Comparison of ENCODE assay signal across 20 cellular contexts in the genomic region with DNA sequence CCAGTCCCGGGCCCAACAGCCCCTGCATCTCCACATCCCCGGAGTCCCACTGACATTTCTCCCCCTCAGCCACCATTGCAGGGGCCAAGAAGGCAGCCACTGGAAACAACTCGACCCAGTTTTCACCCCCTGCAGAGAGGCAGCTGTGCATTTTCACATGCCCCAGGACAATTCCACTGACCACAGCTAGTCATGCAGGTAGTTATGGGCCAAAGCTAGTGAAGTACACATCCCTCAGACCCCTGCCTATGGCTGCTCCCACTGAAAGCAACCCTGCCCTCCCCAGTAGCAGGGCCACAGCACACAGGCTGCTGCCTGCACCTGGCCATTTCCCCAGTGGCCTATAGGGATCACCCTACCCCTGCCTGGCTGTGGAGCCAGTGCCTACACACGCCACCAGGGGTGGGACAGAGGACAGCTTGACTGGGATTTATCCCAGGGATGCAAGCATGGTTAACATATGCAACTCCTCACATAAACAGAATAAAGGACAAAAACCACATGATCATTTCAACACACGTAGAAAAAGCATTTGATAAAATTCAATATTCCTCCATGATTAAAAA.
DNase-seq lines count a peak whose midpoint lies in the region; ATAC-seq, FAIRE-seq and TF ChIP-seq lines count a peak whose summit lies in the region.
"Had no signal": no experiment of that assay in that cellular context is flagged by ENCODE, and none has a peak within 500 bp of the region (broad histone marks: within the 10 kb centered on the region; RNA-seq: fewer than 3 reads in every experiment).

No MANE protein-coding gene starts in this region.

- RAD21 ChIA-PET in GM12878 (lab: Charles Lee; ENCODE audit: unreplicated experiment): no interaction called here

- no peak for FAIRE-seq in GM12878 (lab: Jason Lieb, UNC)

- H3K27ac ChIP-seq in GM12878 (ENCODE audit: control insufficient read depth, insufficient read depth): no peak overlapping the region
- H3K27ac ChIP-seq: BLaER1 had no signal

- H2AFZ ChIP-seq in GM12878 (ENCODE audit: control insufficient read depth, low read depth, low read length): no peak overlapping the region

- 0 out of 6 replicates have a peak, but pooled peaks of 1 of the 3 experiments have one; percentile 5 for TF ChIP-seq CTCF in GM12878 (IDR thresholded peaks at IDR 0.05 in 2 of 3, conservative IDR thresholded peaks at IDR 0.05 in 1 of 3; ENCODE audit: control insufficient read depth in 2 of 3, extremely low read depth in 1 of 3, insufficient read depth in 1 of 3, low read depth in 3 of 3, low read length in 3 of 3)

- intact Hi-C loops in GM12878 (cut with micrococcal nuclease; ENCODE audit: unreplicated experiment): no loop called here

- SMC1A ChIA-PET in GM12878 (lab: Charles Lee; ENCODE audit: uncharacterized antibody, unreplicated experiment): interaction anchor here (1.0 to 1.6 kb wide), 2 partner anchors 18 to 20 kb away, joined by 4 to 6 read pairs; no protein-coding TSS in a partner anchor

- H3K4me1 ChIP-seq in GM12878 (ENCODE audit: control insufficient read depth, insufficient read depth, low read length): peaks cover 7% of the 10 kb centered on the region
- H3K4me1 ChIP-seq: BLaER1 had no signal

- BruUV-seq in GM12878 (replicated peaks; lab: Mats Ljungman, UMichigan): no TSS peak

- H3K4me2 ChIP-seq in GM12878 (ENCODE audit: control insufficient read depth, insufficient read depth): no peak overlapping the region; the same call in 1 of the 2 replicates
- H3K4me2 ChIP-seq: BLaER1 had no signal

- no peaks in the 10 kb centered on the region for H4K20me1 ChIP-seq in GM12878 (ENCODE audit: control insufficient read depth, insufficient read depth)
- H4K20me1 ChIP-seq: BLaER1 had no signal

- POLR2A ChIA-PET in GM12878 (lab: Charles Lee): interaction anchor here (1.1 kb wide), 1 partner anchor 9 kb away, joined by 3 read pairs; no protein-coding TSS in a partner anchor

- peak; percentile 9 for DNase-seq in NCI-H82 (lab: John Stamatoyannopoulos, UW)
- DNase-seq in NCI-H82 treated with DMSO at 0.1 percent for 48 hours (lab: John Stamatoyannopoulos, UW; ENCODE audit: unreplicated experiment): no peak
- no peak for DNase-seq in GM12878 (ENCODE audit: low read depth, low spot score)
- DNase-seq in iPS-NIHi7 (ENCODE audit: extremely low spot score): peak; percentile 63
- DNase-seq in hippocampal formation (lab: John Stamatoyannopoulos, UW): no peak
- no peak for DNase-seq in NCI-H526 (lab: John Stamatoyannopoulos, UW)
- no peak for DNase-seq in cerebellar cortex (ENCODE audit: low spot score)
- DNase-seq: 8988T; CD8-positive, alpha-beta memory T cell; GDM1; Karpas-422; MM.1S; NCI-H1105; NCI-H1694; NCI-H2227 treated with DMSO at 0.1 percent for 48 hours; NCI-H524 treated with DMSO at 0.1 percent for 48 hours; SHP77 treated with DMSO at 0.1 percent for 48 hours had no signal

- H3K9ac ChIP-seq in GM12878 (ENCODE audit: control insufficient read depth, insufficient read depth, low read length): no peak overlapping the region
- H3K9ac ChIP-seq: BLaER1 had no signal

- ATAC-seq in GM12878: peak; percentile 48
- no peak for ATAC-seq in HG02610 (IDR thresholded peaks at IDR 0.05; ENCODE audit: unreplicated experiment)
- ATAC-seq: SK-N-SH treated with all-trans-retinoic acid at 6 μM for 48 hours had no signal

- H3K9me3 ChIP-seq in GM12878 (replicated peaks; ENCODE audit: control insufficient read depth, insufficient read depth, low read length): peaks cover 4% of the 10 kb centered on the region; the same call in 2 of the 3 replicates
- H3K9me3 ChIP-seq: BLaER1 had no signal

- CTCF ChIA-PET in GM12878 (lab: Yijun Ruan, JAX): interaction anchor here (0.7 to 0.9 kb wide), 3 partner anchors 10 to 478 kb away, joined by 3 read pairs; no protein-coding TSS in a partner anchor

- H3K36me3 ChIP-seq in GM12878 (ENCODE audit: control insufficient read depth in 2 of 2, insufficient read depth in 2 of 2, low read length in 1 of 2): no peaks in the 10 kb centered on the region
- H3K36me3 ChIP-seq: BLaER1 had no signal

- no peak for TF ChIP-seq RAD21 in GM12878 (IDR thresholded peaks at IDR 0.05; ENCODE audit: insufficient read depth, low read depth, low read length)

- no peak overlapping the region for H3K4me3 ChIP-seq in GM12878
- H3K4me3 ChIP-seq: BLaER1 had no signal

- peaks cover 90% of the 10 kb centered on the region for H3K79me2 ChIP-seq in GM12878 (ENCODE audit: control insufficient read depth, insufficient read depth, low read length)

- TF ChIP-seq EP300 in GM12878 (IDR thresholded peaks at IDR 0.05; ENCODE audit: borderline replicate concordance in 1 of 2, control insufficient read depth in 1 of 2, low read depth in 2 of 2, low read length in 2 of 2): no peak

- TF ChIP-seq POLR2A in GM12878 (IDR thresholded peaks at IDR 0.05; ENCODE audit: low read depth, low read length): no peak

- H3K27me3 ChIP-seq in GM12878 (replicated peaks in 1 of 2; ENCODE audit: control insufficient read depth in 2 of 2, insufficient read depth in 2 of 2, low read length in 1 of 2): no peaks in the 10 kb centered on the region
- H3K27me3 ChIP-seq: BLaER1 had no signal

- 97% methylated on average over 5 of the region's 5 CpGs for WGBS in GM12878 (ENCODE audit: insufficient coverage, insufficient replicate concordance, low lambda C conversion rate, missing lambda C conversion rate)

- in situ Hi-C loops in GM12878 (cut with MboI): no loop called here

TF ChIP-seq in GM12878, 131 proteins besides CTCF, POLR2A, EP300 and RAD21:
- TF ChIP-seq GATAD2B (conservative IDR thresholded peaks at IDR 0.05; ENCODE audit: low read depth) (no peak), RUNX3 (IDR thresholded peaks at IDR 0.05; ENCODE audit: low read length) (0 out of 2 replicates have a peak, but pooled peaks have one; percentile 19), SMARCA5 (IDR thresholded peaks at IDR 0.05) (no peak), HDAC2 (IDR thresholded peaks at IDR 0.05) (no peak)

Comparison
In these comparisons a context has a peak if more than half of its experiments do, and no peak if none do; other contexts are left out.
1. DNase-seq: peak in NCI-H82 (single experiment) and iPS-NIHi7 (single experiment); none in NCI-H82 treated with DMSO at 0.1 percent for 48 hours (single experiment), GM12878 (single experiment), hippocampal formation (0 of 2), NCI-H526 (0 of 2) and cerebellar cortex (single experiment).